In the genomic region with DNA sequence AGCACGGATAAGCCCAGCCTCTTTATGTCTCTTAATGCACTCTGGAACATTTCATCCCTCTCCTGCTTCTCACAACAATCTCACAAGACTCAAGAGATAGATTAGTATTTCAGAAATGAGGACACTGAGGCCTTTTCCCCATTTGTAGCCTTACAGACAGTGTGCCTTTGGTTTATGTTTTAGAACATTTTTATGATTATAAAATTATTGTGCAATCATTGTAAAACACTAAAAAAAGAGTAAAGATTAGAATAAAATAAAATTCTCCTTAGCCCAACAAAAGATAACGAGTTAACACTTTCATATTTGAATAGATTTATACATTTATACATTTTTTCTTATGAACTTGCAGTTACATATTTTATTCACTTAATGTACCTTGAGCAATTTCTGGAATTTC, we compare ENCODE assay signal across 25 cellular contexts.
DNase-seq lines count a peak whose midpoint lies in the region; ATAC-seq, FAIRE-seq and TF ChIP-seq lines count a peak whose summit lies in the region.
"Had no signal": no experiment of that assay in that cellular context is flagged by ENCODE, and none has a peak within 500 bp of the region (broad histone marks: within the 10 kb centered on the region; RNA-seq: fewer than 3 reads in every experiment).

No MANE protein-coding gene starts in this region.

- H2AK5ac ChIP-seq in IMR-90 (ENCODE audit: low read depth, low read length): no peak overlapping the region

- FAIRE-seq in K562 (lab: Jason Lieb, UNC) (no peak), frontal cortex (lab: Jason Lieb, UNC) (peak; percentile 17)
- FAIRE-seq: A549, D721Med, GM12891, GM18507, H54 had no signal

- H3K4me1 ChIP-seq in IMR-90 (ENCODE audit: control insufficient read depth, insufficient read depth, low read length): no peaks in the 10 kb centered on the region
- H3K4me1 ChIP-seq in K562 (replicated peaks in 1 of 2; ENCODE audit: control insufficient read depth in 2 of 2, insufficient read depth in 2 of 2, low read length in 2 of 2): no peaks in the 10 kb centered on the region
- H3K4me1 ChIP-seq in ascending aorta: no peaks in the 10 kb centered on the region
- H3K4me1 ChIP-seq: A549; BE2C; BLaER1 treated with 17β-estradiol and CSF1 and Interleukin-3, amounts not matched to agents 10 nM and 100 nM; HAP-1 had no signal

- H3K27ac ChIP-seq in IMR-90 (ENCODE audit: insufficient read depth, low read length) (no peak overlapping the region), K562 (ENCODE audit: extremely low read depth, low read depth, low read length) (no peak overlapping the region), ascending aorta (no peak overlapping the region)
- H3K27ac ChIP-seq: A549; BLaER1 treated with 17β-estradiol and CSF1 and Interleukin-3, amounts not matched to agents 10 nM and 100 nM had no signal

- no peak overlapping the region for H4K8ac ChIP-seq in IMR-90 (ENCODE audit: low read depth in 2 of 2, low read length in 2 of 2)

- no peaks in the 10 kb centered on the region for H3K79me1 ChIP-seq in IMR-90 (ENCODE audit: low read depth in 1 of 2, low read length in 2 of 2)

- H3K56ac ChIP-seq in IMR-90 (ENCODE audit: extremely low read depth, insufficient read depth, low read length): no peak overlapping the region

- no peak overlapping the region for H2BK5ac ChIP-seq in IMR-90 (ENCODE audit: low read depth, low read length, poor library complexity, severe bottlenecking)

- H2BK120ac ChIP-seq in IMR-90 (ENCODE audit: low read depth, low read length): no peak overlapping the region

- H3K4me3 ChIP-seq in IMR-90 (ENCODE audit: insufficient read depth, low read depth, low read length): no peak overlapping the region
- no peak overlapping the region for H3K4me3 ChIP-seq in K562
- no peak overlapping the region for H3K4me3 ChIP-seq in ascending aorta
- H3K4me3 ChIP-seq: A549; BLaER1 treated with 17β-estradiol and CSF1 and Interleukin-3, amounts not matched to agents 10 nM and 100 nM; GM23338; HAP-1 had no signal

- H3K4me2 ChIP-seq in IMR-90 (ENCODE audit: low read depth, low read length) (no peak overlapping the region), K562 (ENCODE audit: insufficient read depth, low read length) (no peak overlapping the region)
- H3K4me2 ChIP-seq: A549; BLaER1 treated with 17β-estradiol and CSF1 and Interleukin-3, amounts not matched to agents 10 nM and 100 nM; GM23338 had no signal

- CTCF ChIA-PET in IMR-90 (lab: Yijun Ruan, JAX): no interaction called here
- CTCF ChIA-PET in K562 (lab: Yijun Ruan, JAX; ENCODE audit: low intra/inter-chr PET ratio): no interaction called here

- dilution Hi-C loops in IMR-90 (cut with HindIII; ENCODE audit: low sequenced_read_pairs, unreplicated experiment): no loop called here

- in situ Hi-C loops in IMR-90 (cut with MboI; ENCODE audit: low sequenced_read_pairs): no loop called here
- in situ Hi-C loops in K562 (cut with MboI): no loop called here

- H3K9me1 ChIP-seq in IMR-90 (ENCODE audit: insufficient read depth, low read length) (no peaks in the 10 kb centered on the region), K562 (ENCODE audit: control insufficient read depth, insufficient read depth, low read length) (no peaks in the 10 kb centered on the region)

- H3K27me3 ChIP-seq in IMR-90 (ENCODE audit: control insufficient read depth, insufficient read depth, low read length) (no peaks in the 10 kb centered on the region), K562 (ENCODE audit: control insufficient read depth in 2 of 2, insufficient read depth in 2 of 2, low read length in 2 of 2) (no peaks in the 10 kb centered on the region), ascending aorta (no peaks in the 10 kb centered on the region)
- H3K27me3 ChIP-seq: BE2C; BLaER1 treated with 17β-estradiol and CSF1 and Interleukin-3, amounts not matched to agents 10 nM and 100 nM had no signal

- DNase-seq in IMR-90 (no peak), K562 (ENCODE audit: extremely low read depth in 1 of 4, low spot score in 3 of 4) (no peak), frontal cortex (ENCODE audit: low spot score in 2 of 2) (no peak), NCI-H345 (lab: John Stamatoyannopoulos, UW) (no peak), iPS-NIHi7 (ENCODE audit: extremely low spot score) (no peak), ascending aorta (ENCODE audit: low spot score in 2 of 2) (no peak)
- DNase-seq: 8988T; ACHN; AML-193; BE2C; CD4-positive, alpha-beta T cell; CD8-positive, alpha-beta memory T cell; DMS 273 treated with DMSO at 0.1 percent for 48 hours; DMS79; EL; GF-D8; HFFc6 had no signal

- ATAC-seq in IMR-90 (ENCODE audit: low read depth) (no peak), K562 (no peak)
- ATAC-seq: A549, GM23338 had no signal

- H3K36me3 ChIP-seq in IMR-90 (ENCODE audit: control insufficient read depth, insufficient read depth, low read length) (no peaks in the 10 kb centered on the region), K562 (ENCODE audit: control insufficient read depth, insufficient read depth, low read length) (no peaks in the 10 kb centered on the region), ascending aorta (no peaks in the 10 kb centered on the region)
- H3K36me3 ChIP-seq: BE2C; BLaER1 treated with 17β-estradiol and CSF1 and Interleukin-3, amounts not matched to agents 10 nM and 100 nM; HAP-1 had no signal

- TF ChIP-seq RAD21 in IMR-90 (IDR thresholded peaks at IDR 0.05; ENCODE audit: low read length) (no peak), K562 (CRISPR knock-in tag; conservative IDR thresholded peaks at IDR 0.05 in 1 of 2, IDR thresholded peaks at IDR 0.05 in 1 of 2) (no peak)

- no peak overlapping the region for H4K5ac ChIP-seq in IMR-90 (ENCODE audit: low read depth, low read length)

- H3K18ac ChIP-seq in IMR-90 (ENCODE audit: low read depth, low read length): no peak overlapping the region

- no CpG with 5 or more reads among the region's 2 CpGs for WGBS in IMR-90 (ENCODE audit: extremely low coverage in 2 of 2, insufficient read length in 1 of 2), 2 experiments
- 3% methylated on average over 2 of the region's 2 CpGs for WGBS in K562 (ENCODE audit: insufficient coverage, low coverage, missing lambda C conversion rate)

- TF ChIP-seq POLR2A in IMR-90 (IDR thresholded peaks at IDR 0.05; ENCODE audit: low read depth, low read length): no peak
- TF ChIP-seq POLR2A in K562 (conservative IDR thresholded peaks at IDR 0.05): no peak

- BruUV-seq in IMR-90 (replicated peaks; lab: Mats Ljungman, UMichigan) (no TSS peak), K562 (replicated peaks; lab: Mats Ljungman, UMichigan) (no TSS peak)

- no peak overlapping the region for H2BK20ac ChIP-seq in IMR-90 (ENCODE audit: low read depth, low read length)

- no peak overlapping the region for H4K91ac ChIP-seq in IMR-90 (ENCODE audit: insufficient read depth, low read depth, low read length)

- no peak for TF ChIP-seq EP300 in K562 (IDR thresholded peaks at IDR 0.05; ENCODE audit: low read length)

- H3K23ac ChIP-seq in IMR-90 (ENCODE audit: low read depth, low read length): no peak overlapping the region

- H3K14ac ChIP-seq in IMR-90 (replicated peaks; ENCODE audit: low read depth, low read length): no peak overlapping the region

- H3K4ac ChIP-seq in IMR-90 (ENCODE audit: low read depth, low read length): no peak overlapping the region

- no peak overlapping the region for H2BK15ac ChIP-seq in IMR-90 (ENCODE audit: low read depth, low read length)

- intact Hi-C loops in IMR-90 (cut with micrococcal nuclease) (no loop called here), K562 (cut with micrococcal nuclease) (no loop called here), ascending aorta (cut with DNase I) (no loop called here)

- H3K79me2 ChIP-seq in K562 (ENCODE audit: control insufficient read depth, insufficient read depth, low read length): no peaks in the 10 kb centered on the region

- POLR2A ChIA-PET in IMR-90 (lab: Charles Lee; ENCODE audit: unreplicated experiment): no interaction called here
- POLR2A ChIA-PET in K562 (lab: Yijun Ruan, JAX): no interaction called here

- H3K9me3 ChIP-seq in IMR-90 (ENCODE audit: control insufficient read depth, insufficient read depth, low read length) (no peaks in the 10 kb centered on the region), K562 (replicated peaks; ENCODE audit: control insufficient read depth, insufficient read depth, low read depth, low read length) (no peaks in the 10 kb centered on the region; the same call in none of the 2 replicates), ascending aorta (no peaks in the 10 kb centered on the region)
- H3K9me3 ChIP-seq: A549, BE2C, HAP-1 had no signal

- H3K9ac ChIP-seq in IMR-90 (ENCODE audit: low read depth, low read length): no peak overlapping the region
- no peak overlapping the region for H3K9ac ChIP-seq in K562 (ENCODE audit: insufficient read depth in 1 of 2, low read depth in 2 of 2, low read length in 2 of 2)
- H3K9ac ChIP-seq: BLaER1 treated with 17β-estradiol and CSF1 and Interleukin-3, amounts not matched to agents 10 nM and 100 nM had no signal

- TF ChIP-seq CTCF in IMR-90 (conservative IDR thresholded peaks at IDR 0.05; ENCODE audit: low read depth, low read length) (no peak), K562 (IDR thresholded peaks at IDR 0.05 in 2 of 3, conservative IDR thresholded peaks at IDR 0.05 in 1 of 3; ENCODE audit: insufficient read depth in 2 of 3, low read depth in 1 of 3, low read length in 3 of 3) (no peak), ascending aorta (IDR thresholded peaks at IDR 0.05) (no peak)

- H2AFZ ChIP-seq in IMR-90 (replicated peaks; ENCODE audit: low read length, poor library complexity) (no peak overlapping the region), K562 (ENCODE audit: low read depth, low read length) (no peak overlapping the region)
- H2AFZ ChIP-seq: GM23338 had no signal

- H2AK9ac ChIP-seq in IMR-90 (replicated peaks; ENCODE audit: low read depth, low read length, poor library complexity): no peak overlapping the region

- H4K20me1 ChIP-seq in IMR-90 (ENCODE audit: insufficient read depth, low read length) (no peaks in the 10 kb centered on the region), K562 (replicated peaks; ENCODE audit: control insufficient read depth, insufficient read depth, low read length) (no peaks in the 10 kb centered on the region)
- H4K20me1 ChIP-seq: BLaER1 treated with 17β-estradiol and CSF1 and Interleukin-3, amounts not matched to agents 10 nM and 100 nM had no signal

TF ChIP-seq in IMR-90, 13 proteins besides CTCF, POLR2A, EP300 and RAD21:
- TF ChIP-seq CEBPB (IDR thresholded peaks at IDR 0.05; ENCODE audit: low read depth, low read length) (peak; percentile 67), MAFK (IDR thresholded peaks at IDR 0.05; ENCODE audit: low read depth, low read length) (no peak)
TF ChIP-seq in IMR-90: peak in this region for 1.

TF ChIP-seq in K562, 482 proteins besides CTCF, POLR2A, EP300 and RAD21:
- TF ChIP-seq SIN3A (IDR thresholded peaks at IDR 0.05; ENCODE audit: borderline replicate concordance in 2 of 2, control insufficient read depth in 1 of 2, low read depth in 2 of 2, low read length in 2 of 2): no peak
- TF ChIP-seq GABPB1 (CRISPR knock-in tag; IDR thresholded peaks at IDR 0.05): no peak
- peak; percentile 43; the same call in 1 of the 2 replicates for TF ChIP-seq CEBPB (tag; IDR thresholded peaks at IDR 0.05)
- no peak for TF ChIP-seq CEBPG (CRISPR knock-in tag; IDR thresholded peaks at IDR 0.05)
- TF ChIP-seq CEBPG (tag; conservative IDR thresholded peaks at IDR 0.05 in 1 of 2, IDR thresholded peaks at IDR 0.05 in 1 of 2): peak in 1 of 2 experiments; percentile 79; a peak in 2 of 4 replicates
